Comparison of ENCODE assay signal across 8 cellular contexts in genomic region chr15:70152070-70152480, GRCh38. TPM values are rescaled to one million over a fixed set of nuclear protein-coding genes. Genes with fewer than 3 reads are reported as not detected.
DNase-seq lines count a peak whose midpoint lies in the region; ATAC-seq and TF ChIP-seq lines count a peak whose summit lies in the region.

No MANE protein-coding gene starts in this region.

- no peak overlapping the region for H4K91ac ChIP-seq in neuronal stem cell (ENCODE audit: low read depth, low read length, poor library complexity)

- H2BK5ac ChIP-seq in neuronal stem cell (ENCODE audit: low read length) = no peak overlapping the region

- no peak overlapping the region for H2BK15ac ChIP-seq in neuronal stem cell (ENCODE audit: low read length)

- no peak for ATAC-seq in HG03139 (IDR thresholded peaks at IDR 0.05; ENCODE audit: unreplicated experiment)

- H3K23ac ChIP-seq in neuronal stem cell (ENCODE audit: low read depth, low read length, poor library complexity) = no peak overlapping the region

- H3K27ac Mint-ChIP-seq in nephron = peak overlapping the region; percentile 24 to 49 (median 25)

- no peak overlapping the region for H3K4me2 ChIP-seq in neuronal stem cell (ENCODE audit: insufficient read depth, low read length, poor library complexity, severe bottlenecking)

- WGBS in neuronal stem cell (ENCODE audit: extremely low coverage in 2 of 2, insufficient read length in 2 of 2, insufficient replicate concordance in 1 of 2), 2 donors = no CpG with 5 or more reads among the region's 3 CpGs

- H3K4me1 ChIP-seq in neuronal stem cell (ENCODE audit: control insufficient read depth in 2 of 2, insufficient read depth in 1 of 2, low read depth in 1 of 2, low read length in 2 of 2) = peaks cover 4 to 10% of the 10 kb centered on the region in 2 donors

- peaks cover 10% of the 10 kb centered on the region for H3K9me3 Mint-ChIP-seq in nephron

- H3K27me3 Mint-ChIP-seq in nephron (ENCODE audit: low read depth) = peaks cover 19% of the 10 kb centered on the region

- in situ Hi-C loops in astrocyte of the spinal cord (cut with HindIII; ENCODE audit: low sequenced_read_pairs) = no loop called here

- H2AFZ ChIP-seq in neuronal stem cell (ENCODE audit: low read length) = no peak overlapping the region

- H4K8ac ChIP-seq in neuronal stem cell (ENCODE audit: low read depth, low read length) = no peak overlapping the region

- H3K4me1 Mint-ChIP-seq in nephron = peaks cover 77% of the 10 kb centered on the region

- H2BK12ac ChIP-seq in neuronal stem cell (ENCODE audit: low read length) = no peak overlapping the region

- H3K79me1 ChIP-seq in neuronal stem cell (ENCODE audit: low read depth, low read length) = no peaks in the 10 kb centered on the region

- H3K9ac ChIP-seq in neuronal stem cell (ENCODE audit: low read depth, low read length, poor library complexity) = no peak overlapping the region

- TF ChIP-seq CTCF in GM12865 (IDR thresholded peaks at IDR 0.05; ENCODE audit: insufficient read depth, low read depth, low read length, missing control alignments) (no peak), astrocyte of the spinal cord (IDR thresholded peaks at IDR 0.05; ENCODE audit: low read depth, low read length) (no peak), nephron (IDR thresholded peaks at IDR 0.05; ENCODE audit: unreplicated experiment in 3 of 3) (no peak)

- H3K4ac ChIP-seq in neuronal stem cell (ENCODE audit: low read length) = no peak overlapping the region

- H3K27ac ChIP-seq in neuronal stem cell (replicated peaks; ENCODE audit: low read length) = no peak overlapping the region

- peaks cover 3% of the 10 kb centered on the region for H3K36me3 Mint-ChIP-seq in nephron (ENCODE audit: low read depth)

- H3K18ac ChIP-seq in neuronal stem cell (ENCODE audit: low read length) = no peak overlapping the region

- H3K36me3 ChIP-seq in neuronal stem cell (replicated peaks in 1 of 2; ENCODE audit: control insufficient read depth in 2 of 2, insufficient read depth in 2 of 2, low read length in 2 of 2) = no peaks in the 10 kb centered on the region

- no peak overlapping the region for H3K14ac ChIP-seq in neuronal stem cell (ENCODE audit: low read length)

- no peak overlapping the region for H3K4me3 Mint-ChIP-seq in nephron

- H2BK120ac ChIP-seq in neuronal stem cell (ENCODE audit: low read depth, low read length) = no peak overlapping the region

- H2AK5ac ChIP-seq in neuronal stem cell (ENCODE audit: low read depth, low read length) = no peak overlapping the region

- H3K27me3 ChIP-seq in neuronal stem cell (ENCODE audit: control insufficient read depth in 3 of 3, insufficient read depth in 3 of 3, low read depth in 1 of 3, low read length in 3 of 3) = peaks cover 0 to 43% (median 5%) of the 10 kb centered on the region in 3 experiments

- DNase-seq in GM12865 (ENCODE audit: low read depth) (peak; percentile 25), NCI-H1417 treated with DMSO at 0.1 percent for 48 hours (lab: John Stamatoyannopoulos, UW) (peak; percentile 68), astrocyte of the spinal cord (ENCODE audit: low read depth, low spot score) (peak; percentile 68), NCI-H446 treated with DMSO at 0.1 percent for 48 hours (lab: John Stamatoyannopoulos, UW) (no peak), SW 1271 (lab: John Stamatoyannopoulos, UW) (no peak), neuronal stem cell (ENCODE audit: low spot score) (no peak)

- H3K4me3 ChIP-seq in GM12865 (ENCODE audit: low read depth, low read length) (no peak overlapping the region), astrocyte of the spinal cord (ENCODE audit: low read depth, low read length) (no peak overlapping the region), neuronal stem cell (ENCODE audit: low read length in 2 of 2) (no peak overlapping the region)

- H3K9me3 ChIP-seq in neuronal stem cell (replicated peaks in 1 of 2; ENCODE audit: control insufficient read depth in 2 of 2, insufficient read depth in 1 of 2, low read depth in 1 of 2, low read length in 2 of 2) = no peaks in the 10 kb centered on the region

RNA-seq across cellular contexts. Expression of gene TLE3, which starts 54.4 kb away (rescaled TPM):
- 27.4 TPM for polyA plus RNA-seq in neuronal stem cell (2013, experiment 1 of 2)
- polyA plus RNA-seq in neuronal stem cell (2013, experiment 2 of 2) = 29.0 TPM

Comparison
In these comparisons a context has a peak if more than half of its experiments do, and no peak if none do; other contexts are left out.
1. DNase-seq: peak in GM12865 (single experiment), NCI-H1417 treated with DMSO at 0.1 percent for 48 hours (single experiment) and astrocyte of the spinal cord (single experiment); none in NCI-H446 treated with DMSO at 0.1 percent for 48 hours (single experiment), SW 1271 (0 of 2) and neuronal stem cell (single experiment).